In the genomic region with DNA sequence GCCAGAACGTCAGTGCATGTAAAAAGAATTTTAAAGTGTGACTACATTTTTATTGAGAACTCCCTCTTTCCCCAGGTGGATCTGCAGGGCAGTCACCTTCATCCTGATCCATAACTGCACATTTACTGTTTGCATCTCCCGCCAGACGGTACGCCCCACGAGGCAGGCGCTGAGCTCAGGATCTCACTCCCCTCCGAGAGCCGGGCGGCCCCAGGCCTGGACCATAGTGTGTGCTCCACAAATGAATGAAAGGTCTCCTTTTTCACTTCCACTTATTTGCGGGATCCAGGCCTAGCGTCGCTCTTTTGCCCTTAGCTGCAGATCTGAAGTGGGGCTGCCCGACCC, we compare ENCODE assay signal across 1 cellular context.
TF ChIP-seq lines count a peak whose summit lies in the region.

No MANE protein-coding gene starts in this region.

TF ChIP-seq in HepG2, 621 proteins besides CTCF, POLR2A, EP300 and RAD21 (continued from another document and continues in another):
- TF ChIP-seq TRAFD1 (CRISPR knock-in tag; IDR thresholded peaks at IDR 0.05; ENCODE audit: borderline replicate concordance) = no peak
- TF ChIP-seq NCOA1 (CRISPR knock-in tag; IDR thresholded peaks at IDR 0.05) = no peak
- 0 out of 2 replicates have a peak, but pooled peaks have one; percentile 56 for TF ChIP-seq SIN3A (IDR thresholded peaks at IDR 0.05; ENCODE audit: borderline replicate concordance, low read depth, low read length)
- 0 out of 2 replicates have a peak, but pooled peaks have one; percentile 9 for TF ChIP-seq MIXL1 (CRISPR knock-in tag; IDR thresholded peaks at IDR 0.05)
- TF ChIP-seq TBX3 (IDR thresholded peaks at IDR 0.05; ENCODE audit: borderline replicate concordance) = no peak
- TF ChIP-seq, protein P1, sequence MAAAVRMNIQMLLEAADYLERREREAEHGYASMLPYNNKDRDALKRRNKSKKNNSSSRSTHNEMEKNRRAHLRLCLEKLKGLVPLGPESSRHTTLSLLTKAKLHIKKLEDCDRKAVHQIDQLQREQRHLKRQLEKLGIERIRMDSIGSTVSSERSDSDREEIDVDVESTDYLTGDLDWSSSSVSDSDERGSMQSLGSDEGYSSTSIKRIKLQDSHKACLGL (CRISPR knock-in tag; IDR thresholded peaks at IDR 0.05) = peak; percentile 37; the same call in 1 of the 2 replicates
- no peak for TF ChIP-seq MBD4 (IDR thresholded peaks at IDR 0.05; ENCODE audit: borderline replicate concordance, low read length)
- TF ChIP-seq NPAS2 (CRISPR knock-in tag; IDR thresholded peaks at IDR 0.05; ENCODE audit: borderline replicate concordance) = no peak
- no peak for TF ChIP-seq EEA1 (CRISPR knock-in tag; IDR thresholded peaks at IDR 0.05; ENCODE audit: borderline replicate concordance)
- no peak for TF ChIP-seq ZNF333 (CRISPR knock-in tag; IDR thresholded peaks at IDR 0.05; ENCODE audit: borderline replicate concordance)
- no peak for TF ChIP-seq ZNF430 (CRISPR knock-in tag; IDR thresholded peaks at IDR 0.05)
- peak; percentile 59; the same call in 1 of the 2 replicates for TF ChIP-seq NR0B2 (CRISPR knock-in tag; IDR thresholded peaks at IDR 0.05)
- TF ChIP-seq FOXP1 (IDR thresholded peaks at IDR 0.05) = no peak
- no peak for TF ChIP-seq FOXP1 (CRISPR knock-in tag; IDR thresholded peaks at IDR 0.05)
- no peak for TF ChIP-seq ATRX (CRISPR knock-in tag; IDR thresholded peaks at IDR 0.05; ENCODE audit: borderline replicate concordance)
- TF ChIP-seq NFE2L1 (CRISPR knock-in tag; IDR thresholded peaks at IDR 0.05; ENCODE audit: borderline replicate concordance) = no peak
- no peak for TF ChIP-seq ZNF256 (CRISPR knock-in tag; conservative IDR thresholded peaks at IDR 0.05)
- no peak for TF ChIP-seq ZNF792 (CRISPR knock-in tag; IDR thresholded peaks at IDR 0.05)
- 0 out of 2 replicates have a peak, but pooled peaks have one; percentile 7 for TF ChIP-seq ZNF383 (CRISPR knock-in tag; IDR thresholded peaks at IDR 0.05; ENCODE audit: borderline replicate concordance)
- TF ChIP-seq KMT2A (CRISPR knock-in tag; IDR thresholded peaks at IDR 0.05) = no peak
- TF ChIP-seq SRSF4 (IDR thresholded peaks at IDR 0.05; ENCODE audit: low read depth, low read length, poor library complexity, severe bottlenecking) = no peak
- no peak for TF ChIP-seq SSRP1 (CRISPR knock-in tag; IDR thresholded peaks at IDR 0.05)
- no peak for TF ChIP-seq ZNF800 (CRISPR knock-in tag; IDR thresholded peaks at IDR 0.05)
- no peak for TF ChIP-seq ZBTB42 (CRISPR knock-in tag; IDR thresholded peaks at IDR 0.05)
- TF ChIP-seq NFIC (IDR thresholded peaks at IDR 0.05; ENCODE audit: low read length) = no peak
- TF ChIP-seq TERF1 (CRISPR knock-in tag; IDR thresholded peaks at IDR 0.05) = no peak
- TF ChIP-seq HBP1 (CRISPR knock-in tag; IDR thresholded peaks at IDR 0.05; ENCODE audit: low read depth) = peak; percentile 52; the same call in 1 of the 2 replicates
- TF ChIP-seq SPEN (CRISPR knock-in tag; IDR thresholded peaks at IDR 0.05; ENCODE audit: low read depth) = no peak
- no peak for TF ChIP-seq ZNF616 (CRISPR knock-in tag; IDR thresholded peaks at IDR 0.05; ENCODE audit: low read depth)
- TF ChIP-seq HOXA9 (CRISPR knock-in tag; IDR thresholded peaks at IDR 0.05; ENCODE audit: borderline replicate concordance) = no peak
- no peak for TF ChIP-seq ZNF274 (CRISPR knock-in tag; IDR thresholded peaks at IDR 0.05)
- TF ChIP-seq HNF4A (CRISPR knock-in tag; IDR thresholded peaks at IDR 0.05) = no peak
- TF ChIP-seq GATAD2A (CRISPR knock-in tag; IDR thresholded peaks at IDR 0.05) = no peak; the same call in 1 of the 2 replicates
- TF ChIP-seq ZNF782 (CRISPR knock-in tag; IDR thresholded peaks at IDR 0.05; ENCODE audit: borderline replicate concordance) = no peak
- TF ChIP-seq RELA (CRISPR knock-in tag; IDR thresholded peaks at IDR 0.05) = no peak
- no peak for TF ChIP-seq ERF (CRISPR knock-in tag; IDR thresholded peaks at IDR 0.05)
- no peak for TF ChIP-seq ZKSCAN1 (IDR thresholded peaks at IDR 0.05; ENCODE audit: low read length)
- TF ChIP-seq SRSF9 (IDR thresholded peaks at IDR 0.05; ENCODE audit: borderline replicate concordance, insufficient read depth, low read depth, low read length, poor library complexity, severe bottlenecking) = no peak
- TF ChIP-seq CBX2 (IDR thresholded peaks at IDR 0.05; ENCODE audit: low read depth, low read length) = no peak
- TF ChIP-seq CBX2 (CRISPR knock-in tag; IDR thresholded peaks at IDR 0.05; ENCODE audit: low read depth) = no peak
- no peak for TF ChIP-seq HMG20A (CRISPR knock-in tag; IDR thresholded peaks at IDR 0.05; ENCODE audit: borderline replicate concordance)
- TF ChIP-seq, protein P2, sequence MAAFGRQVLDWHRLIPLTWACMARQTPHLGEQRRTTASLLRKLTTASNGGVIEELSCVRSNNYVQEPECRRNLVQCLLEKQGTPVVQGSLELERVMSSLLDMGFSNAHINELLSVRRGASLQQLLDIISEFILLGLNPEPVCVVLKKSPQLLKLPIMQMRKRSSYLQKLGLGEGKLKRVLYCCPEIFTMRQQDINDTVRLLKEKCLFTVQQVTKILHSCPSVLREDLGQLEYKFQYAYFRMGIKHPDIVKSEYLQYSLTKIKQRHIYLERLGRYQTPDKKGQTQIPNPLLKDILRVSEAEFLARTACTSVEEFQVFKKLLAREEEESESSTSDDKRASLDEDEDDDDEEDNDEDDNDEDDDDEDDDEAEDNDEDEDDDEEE (CRISPR knock-in tag; IDR thresholded peaks at IDR 0.05) = no peak
- TF ChIP-seq ZBTB2 (CRISPR knock-in tag; IDR thresholded peaks at IDR 0.05; ENCODE audit: low read depth) = no peak
- no peak for TF ChIP-seq SNAPC2 (CRISPR knock-in tag; IDR thresholded peaks at IDR 0.05)
- TF ChIP-seq IRX3 (CRISPR knock-in tag; IDR thresholded peaks at IDR 0.05; ENCODE audit: borderline replicate concordance, low read depth) = no peak
- TF ChIP-seq TP53 (CRISPR knock-in tag; conservative IDR thresholded peaks at IDR 0.05) = no peak
- no peak for TF ChIP-seq ZSCAN29 (CRISPR knock-in tag; conservative IDR thresholded peaks at IDR 0.05)
- peak; percentile 91 for TF ChIP-seq SIN3B (IDR thresholded peaks at IDR 0.05; ENCODE audit: low read length)
- TF ChIP-seq ZFYVE20 (CRISPR knock-in tag; IDR thresholded peaks at IDR 0.05; ENCODE audit: borderline replicate concordance, low read depth) = no peak
- no peak for TF ChIP-seq EHMT2 (IDR thresholded peaks at IDR 0.05; ENCODE audit: borderline replicate concordance, low read depth, low read length)
- no peak for TF ChIP-seq ZNF225 (CRISPR knock-in tag; IDR thresholded peaks at IDR 0.05)
- peak; percentile 74 for TF ChIP-seq SAP130 (CRISPR knock-in tag; IDR thresholded peaks at IDR 0.05; ENCODE audit: low read depth)
- TF ChIP-seq ZNF263 (CRISPR knock-in tag; IDR thresholded peaks at IDR 0.05) = no peak
- no peak for TF ChIP-seq ZNF350 (CRISPR knock-in tag; IDR thresholded peaks at IDR 0.05; ENCODE audit: borderline replicate concordance, low read depth)
- TF ChIP-seq FLYWCH1 (CRISPR knock-in tag; IDR thresholded peaks at IDR 0.05) = no peak
- 0 out of 2 replicates have a peak, but pooled peaks have one; percentile 17 for TF ChIP-seq BRD4 (CRISPR knock-in tag; IDR thresholded peaks at IDR 0.05)
- no peak for TF ChIP-seq MZF1 (CRISPR knock-in tag; IDR thresholded peaks at IDR 0.05; ENCODE audit: borderline replicate concordance)
- TF ChIP-seq, protein P3, sequence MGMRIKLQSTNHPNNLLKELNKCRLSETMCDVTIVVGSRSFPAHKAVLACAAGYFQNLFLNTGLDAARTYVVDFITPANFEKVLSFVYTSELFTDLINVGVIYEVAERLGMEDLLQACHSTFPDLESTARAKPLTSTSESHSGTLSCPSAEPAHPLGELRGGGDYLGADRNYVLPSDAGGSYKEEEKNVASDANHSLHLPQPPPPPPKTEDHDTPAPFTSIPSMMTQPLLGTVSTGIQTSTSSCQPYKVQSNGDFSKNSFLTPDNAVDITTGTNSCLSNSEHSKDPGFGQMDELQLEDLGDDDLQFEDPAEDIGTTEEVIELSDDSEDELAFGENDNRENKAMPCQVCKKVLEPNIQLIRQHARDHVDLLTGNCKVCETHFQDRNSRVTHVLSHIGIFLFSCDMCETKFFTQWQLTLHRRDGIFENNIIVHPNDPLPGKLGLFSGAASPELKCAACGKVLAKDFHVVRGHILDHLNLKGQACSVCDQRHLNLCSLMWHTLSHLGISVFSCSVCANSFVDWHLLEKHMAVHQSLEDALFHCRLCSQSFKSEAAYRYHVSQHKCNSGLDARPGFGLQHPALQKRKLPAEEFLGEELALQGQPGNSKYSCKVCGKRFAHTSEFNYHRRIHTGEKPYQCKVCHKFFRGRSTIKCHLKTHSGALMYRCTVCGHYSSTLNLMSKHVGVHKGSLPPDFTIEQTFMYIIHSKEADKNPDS (CRISPR knock-in tag; IDR thresholded peaks at IDR 0.05) = no peak
